ENCODE assay signal across 24 cellular contexts in genomic region chr2:39989888-39990287, GRCh38.
"Had no signal": no experiment of that assay in that cellular context is flagged by ENCODE, and none has a peak within 500 bp of the region (broad histone marks: within the 10 kb centered on the region; RNA-seq: fewer than 3 reads in every experiment).

No MANE protein-coding gene starts in this region.

- H3K27me3 ChIP-seq: foreskin keratinocyte, ovary, spleen, upper lobe of left lung had no signal

- ATAC-seq: foreskin keratinocyte, natural killer cell, T-cell had no signal

- H3K4me1 ChIP-seq: left ventricle myocardium inferior, prostate gland, spleen, upper lobe of left lung had no signal

- H3K4me1 Mint-ChIP-seq: activated naive CD4-positive, alpha-beta T cell treated with anti-CD3 and anti-CD28 coated beads, Interleukin-2, amount 10 ng/mL, durations not matched to agents 7 days and 5 days; brain; natural killer cell; T-cell had no signal

- H3K4me3 ChIP-seq: left ventricle myocardium inferior, ovary, prostate gland, spleen, upper lobe of left lung had no signal

- H3K9me3 ChIP-seq: left ventricle myocardium inferior, ovary, prostate gland, spleen, upper lobe of left lung had no signal

- H3K9me3 Mint-ChIP-seq: activated naive CD4-positive, alpha-beta T cell treated with anti-CD3 and anti-CD28 coated beads, Interleukin-2, amount 10 ng/mL, durations not matched to agents 7 days and 5 days had no signal

- H3K27me3 Mint-ChIP-seq: activated naive CD4-positive, alpha-beta T cell treated with anti-CD3 and anti-CD28 coated beads, Interleukin-2, amount 10 ng/mL, durations not matched to agents 7 days and 5 days; activated T-cell treated with anti-CD3 and anti-CD28 coated beads, Interleukin-2, amount 50 U/mL, for 24 hours; brain; dendritic cell treated with granulocyte-macrophage colony-stimulating factor and Interleukin-4, amounts not matched to agents 40 ng/mL and 50 ng/mL, for 4 days; T-cell had no signal

- H3K4me3 Mint-ChIP-seq: activated naive CD4-positive, alpha-beta T cell treated with anti-CD3 and anti-CD28 coated beads, Interleukin-2, amount 10 ng/mL, durations not matched to agents 7 days and 5 days; activated T-cell treated with anti-CD3 and anti-CD28 coated beads, Interleukin-2, amount 50 U/mL, for 24 hours; brain; dendritic cell treated with granulocyte-macrophage colony-stimulating factor and Interleukin-4, amounts not matched to agents 40 ng/mL and 50 ng/mL, for 4 days; natural killer cell; T-cell; T-helper 2 cell treated with Interferon-gamma antibody and Interleukin-4, amounts not matched to agents 5 μg/mL and 100 μg/mL, for 36 hours had no signal

- H3K36me3 ChIP-seq: left ventricle myocardium inferior, ovary, prostate gland, spleen, upper lobe of left lung had no signal

- H3K27ac Mint-ChIP-seq: activated naive CD4-positive, alpha-beta T cell treated with anti-CD3 and anti-CD28 coated beads, Interleukin-2, amount 10 ng/mL, durations not matched to agents 7 days and 5 days; activated T-cell treated with anti-CD3 and anti-CD28 coated beads, Interleukin-2, amount 50 U/mL, for 24 hours; activated T-helper 2 cell treated with anti-CD3 and anti-CD28 coated beads, Interferon-gamma antibody, Interleukin-2, Interleukin-4, amounts not matched to agents 10 μg/mL and 5 μg/mL and 100 μg/mL, durations not matched to agents 14 hours and 24 hours and 36 hours; brain; dendritic cell treated with granulocyte-macrophage colony-stimulating factor and Interleukin-4, amounts not matched to agents 40 ng/mL and 50 ng/mL, for 4 days; natural killer cell; T-cell; T-helper 2 cell treated with Interferon-gamma antibody and Interleukin-4, amounts not matched to agents 5 μg/mL and 100 μg/mL, for 36 hours had no signal

- DNase-seq: activated CD4-positive, alpha-beta T cell treated with anti-CD3 and anti-CD28 coated beads, Interleukin-2, amount 50 U/mL, for 4 hours; activated CD8-positive, alpha-beta memory T cell treated with anti-CD3 and anti-CD28 coated beads for 24 hours; activated CD8-positive, alpha-beta memory T cell treated with anti-CD3 and anti-CD28 coated beads, Interleukin-2, amount 50 U/mL, for 4 hours; activated naive CD4-positive, alpha-beta T cell treated with anti-CD3 and anti-CD28 coated beads, Interleukin-2, amount 10 ng/mL, durations not matched to agents 7 days and 5 days; activated T-cell treated with anti-CD3 and anti-CD28 coated beads, Interleukin-2, amount 50 U/mL, for 24 hours; anterior cingulate cortex; effector CD4-positive, alpha-beta T cell; erythroblast; foreskin keratinocyte; left ventricle myocardium inferior; midbrain; natural killer cell; ovary; spleen; stimulated activated CD4-positive, alpha-beta T cell treated with anti-CD3 and anti-CD28 coated beads, Interleukin-4, amount 100 ng/mL, for 1 hour; stimulated activated naive CD4-positive, alpha-beta T cell; T-cell; upper lobe of left lung had no signal

- H3K36me3 Mint-ChIP-seq: activated naive CD4-positive, alpha-beta T cell treated with anti-CD3 and anti-CD28 coated beads, Interleukin-2, amount 10 ng/mL, durations not matched to agents 7 days and 5 days; brain; natural killer cell; T-cell had no signal

- H3K27ac ChIP-seq: foreskin keratinocyte, left ventricle myocardium inferior, ovary, prostate gland, spleen, upper lobe of left lung, VCaP had no signal
